11 cellular contexts compared by ENCODE assay signal in the genomic region with DNA sequence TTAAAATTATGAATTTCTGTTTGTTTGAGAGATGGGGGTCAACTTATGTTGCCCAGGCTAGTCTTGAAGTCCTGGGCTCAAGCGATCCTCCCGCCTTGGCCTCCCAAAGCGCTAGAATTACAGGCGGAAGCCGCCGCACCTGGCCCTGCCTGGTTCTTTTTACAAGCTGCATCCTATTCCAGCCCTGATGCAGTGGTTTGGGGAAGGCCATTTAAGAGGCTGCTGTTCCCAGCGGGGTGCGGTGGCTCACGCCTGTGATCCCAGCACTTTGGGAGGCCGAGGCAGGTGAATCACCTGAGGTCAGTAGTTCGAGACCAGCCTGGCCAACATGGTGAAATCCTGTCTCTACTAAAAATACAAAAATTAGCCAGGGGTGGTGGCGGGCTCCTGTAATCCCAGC. TPM values are rescaled to one million over a fixed set of nuclear protein-coding genes. Genes with fewer than 3 reads are reported as not detected.
DNase-seq lines count a peak whose midpoint lies in the region; ATAC-seq, FAIRE-seq and TF ChIP-seq lines count a peak whose summit lies in the region.
"Not testable (repeated sequence)": the region's sequence is repeated elsewhere in the genome, so short reads cannot be mapped to it uniquely, and the experiment has no call there.
"Had no signal": no experiment of that assay in that cellular context is flagged by ENCODE, and none has a peak within 500 bp of the region (broad histone marks: within the 10 kb centered on the region; RNA-seq: fewer than 3 reads in every experiment).

No MANE protein-coding gene starts in this region.

- H3K4me3 ChIP-seq in A549 = peak overlapping the region; percentile 28; the same call in 1 of the 3 replicates
- not testable (repeated sequence) for H3K4me3 ChIP-seq in HUES6 (ENCODE audit: low read depth, low read length); cardiac muscle cell; lung; ovary
- H3K4me3 ChIP-seq in dorsolateral prefrontal cortex = peak overlapping the region in 3 of 59 donors; percentile 85 to 98 (median 97)
- peak overlapping the region in 3 of 4 donors; percentile 4 to 22 (median 16) for H3K4me3 ChIP-seq in stomach

- ATAC-seq in A549; lung (ENCODE audit: insufficient read depth, low FRiP score): not testable (repeated sequence)

- POLR2A ChIA-PET in A549 (lab: Yijun Ruan, JAX) = interaction anchor here (4.7 kb wide), 1 partner anchor 16 kb away, joined by 60 read pairs; a partner anchor contains a TSS

- H3K4me1 Mint-ChIP-seq in activated T-cell treated with anti-CD3 and anti-CD28 coated beads, Interleukin-2, amount 50 U/mL, for 24 hours (ENCODE audit: low read depth) = peaks cover 41% of the 10 kb centered on the region

- not testable (repeated sequence) for TF ChIP-seq CTCF in A549 (IDR thresholded peaks at IDR 0.05); dorsolateral prefrontal cortex (IDR thresholded peaks at IDR 0.05 in 54 of 56, conservative IDR thresholded peaks at IDR 0.05 in 2 of 56; ENCODE audit: low read depth in 1 of 56, partially characterized antibody in 56 of 56); cardiac muscle cell (IDR thresholded peaks at IDR 0.05; ENCODE audit: low read depth, low read length); lung (IDR thresholded peaks at IDR 0.05; ENCODE audit: control extremely low read depth, extremely low read depth); ovary (IDR thresholded peaks at IDR 0.05); stomach (IDR thresholded peaks at IDR 0.05)

- not testable (repeated sequence) for DNase-seq in A549 (ENCODE audit: low read depth in 1 of 2, low spot score in 1 of 2); activated T-cell treated with anti-CD3 and anti-CD28 coated beads, Interleukin-2, amount 50 U/mL, for 24 hours; dorsolateral prefrontal cortex; cardiac muscle cell (ENCODE audit: low read depth in 1 of 2, low spot score in 1 of 2); lung (ENCODE audit: low spot score); stomach
- peak in 4 of 5 donors; percentile 24 to 47 (median 37) for DNase-seq in ovary

- 86% methylated on average over 8 of the region's 12 CpGs for WGBS in A549 (ENCODE audit: missing lambda C conversion rate)
- 88 to 89% methylated on average over 12 of the region's 12 CpGs for WGBS in lung, 2 donors
- 78 to 84% (median 83%) methylated on average over 12 of the region's 12 CpGs for WGBS in ovary, 3 donors
- WGBS in stomach, 5 donors = 80 to 99% (median 91%) methylated on average over 10 to 12 of the region's 12 CpGs

- not testable (repeated sequence) for H3K27me3 ChIP-seq in HUES6 (ENCODE audit: control insufficient read depth, insufficient read depth, low read length); dorsolateral prefrontal cortex; cardiac muscle cell; lung (ENCODE audit: control insufficient read depth, insufficient read depth); ovary; stomach

- peak overlapping the region; percentile 79 for H3K9ac ChIP-seq in HUES6 (ENCODE audit: low read length)

- H3K27ac Mint-ChIP-seq in activated T-cell treated with anti-CD3 and anti-CD28 coated beads, Interleukin-2, amount 50 U/mL, for 24 hours = peak overlapping the region; percentile 94

- not testable (repeated sequence) for TF ChIP-seq EP300 in A549 (IDR thresholded peaks at IDR 0.05); ovary (IDR thresholded peaks at IDR 0.05); stomach (IDR thresholded peaks at IDR 0.05)

- H3K27ac ChIP-seq in A549 (peak overlapping the region; percentile 70 to 98), HUES6 (ENCODE audit: low read depth, low read length) (peak overlapping the region; percentile 89), dorsolateral prefrontal cortex (peak overlapping the region in 38 of 59 donors; percentile 2 to 97 (median 67)), cardiac muscle cell (peak overlapping the region; percentile 99), lung (ENCODE audit: low read depth in 1 of 2, low read length in 1 of 2) (peak overlapping the region; percentile 73 to 94), ovary (peak overlapping the region in 1 of 2 donors; percentile 78), stomach (peak overlapping the region; percentile 68 to 99 (median 98))

- not testable (repeated sequence) for H3K27me3 Mint-ChIP-seq in activated T-cell treated with anti-CD3 and anti-CD28 coated beads, Interleukin-2, amount 50 U/mL, for 24 hours

- intact Hi-C loops in dorsolateral prefrontal cortex (cut with DNase I); ovary (cut with DNase I); stomach (cut with DNase I; ENCODE audit: low total_unique reads): not testable (repeated sequence)

- H3K36me3 ChIP-seq in HUES6 (ENCODE audit: control insufficient read depth, insufficient read depth, low read length) = peaks cover 59% of the 10 kb centered on the region
- peaks cover 49% of the 10 kb centered on the region for H3K36me3 ChIP-seq in cardiac muscle cell
- peaks cover 6 to 41% of the 10 kb centered on the region in 2 donors for H3K36me3 ChIP-seq in lung (ENCODE audit: control insufficient read depth in 2 of 2, insufficient read depth in 2 of 2, low read length in 2 of 2)
- not testable (repeated sequence) for H3K36me3 ChIP-seq in ovary
- peaks cover 47 to 60% (median 54%) of the 10 kb centered on the region in 4 donors for H3K36me3 ChIP-seq in stomach

- H3K4me2 ChIP-seq in A549 = peak overlapping the region; percentile 94

- H3K4me1 ChIP-seq in A549 = peaks cover 23% of the 10 kb centered on the region
- H3K4me1 ChIP-seq in HUES6 (ENCODE audit: control insufficient read depth, insufficient read depth, low read length) = peaks cover 24% of the 10 kb centered on the region
- peaks cover 23% of the 10 kb centered on the region for H3K4me1 ChIP-seq in cardiac muscle cell (ENCODE audit: low read depth)
- H3K4me1 ChIP-seq in lung (ENCODE audit: control insufficient read depth in 2 of 2, insufficient read depth in 2 of 2, low read length in 2 of 2) = not testable (repeated sequence)
- H3K4me1 ChIP-seq in ovary (ENCODE audit: insufficient read depth) = peaks cover 11% of the 10 kb centered on the region
- H3K4me1 ChIP-seq in stomach = peaks cover 55 to 73% (median 60%) of the 10 kb centered on the region in 4 donors

- CTCF ChIA-PET in A549 (lab: Yijun Ruan, JAX) = interaction anchor here (1.0 to 1.5 kb wide), 4 partner anchors 17 to 239 kb away, joined by 3 to 6 read pairs (median 4); a partner anchor contains a TSS

- not testable (repeated sequence) for FAIRE-seq in A549 (lab: Jason Lieb, UNC)

- H3K9me3 Mint-ChIP-seq in activated T-cell treated with anti-CD3 and anti-CD28 coated beads, Interleukin-2, amount 50 U/mL, for 24 hours = not testable (repeated sequence)

- not testable (repeated sequence) for TF ChIP-seq RAD21 in A549 (conservative IDR thresholded peaks at IDR 0.05 in 1 of 2, IDR thresholded peaks at IDR 0.05 in 1 of 2)

- peaks cover 80% of the 10 kb centered on the region for H3K36me3 Mint-ChIP-seq in activated T-cell treated with anti-CD3 and anti-CD28 coated beads, Interleukin-2, amount 50 U/mL, for 24 hours (ENCODE audit: low read depth)

- TF ChIP-seq POLR2A in A549 (IDR thresholded peaks at IDR 0.05; ENCODE audit: low read length); ovary (IDR thresholded peaks at IDR 0.05); stomach (IDR thresholded peaks at IDR 0.05): not testable (repeated sequence)

- H3K9me3 ChIP-seq in A549; HUES6 (ENCODE audit: control insufficient read depth, insufficient read depth, low read depth, low read length); cardiac muscle cell (ENCODE audit: low read depth); lung (ENCODE audit: control insufficient read depth in 2 of 2, insufficient read depth in 1 of 2, low read length in 1 of 2); ovary; stomach: not testable (repeated sequence)

- not testable (repeated sequence) for H3K4me3 Mint-ChIP-seq in activated T-cell treated with anti-CD3 and anti-CD28 coated beads, Interleukin-2, amount 50 U/mL, for 24 hours

RNA-seq across cellular contexts. Expression of a gene that starts 2.9 kb away (rescaled TPM):
- polyA plus RNA-seq in A549 (2011; rRNA removed) (30.4 and 33.0 TPM in 2 replicates), A549 (2017; fragmentation: RNase III; extraction: RNeasy Plus Mini Kit Qiagen cat#74134 plus additional on column Dnase treatment) (54.7 to 61.8 TPM (median 54.9 TPM) in 3 replicates), cardiac muscle cell (72.1 and 90.2 TPM in 2 replicates), lung (10 to 100 TPM; 78.4 to 80.4 TPM), ovary (10 to 100 TPM in 1 of 2 donors, 1 to 10 TPM in 1; 8.3 to 66.5 TPM), stomach (10 to 100 TPM; 47.0 to 73.5 (median 51.9) TPM)
- polyA plus RNA-seq in A549 (2012; cell fraction: cytosol; rRNA removed) = 80.8 and 92.4 TPM in 2 replicates
- 89.4 and 104 TPM in 2 replicates for polyA plus RNA-seq in A549 (2012; cell fraction: nucleus; rRNA removed)
- 44.8 and 49.2 TPM in 2 replicates for polyA minus RNA-seq in A549 (2011; rRNA and poly(A)+ RNA removed)
- total RNA-seq in dorsolateral prefrontal cortex (10 to 100 TPM; 47.9 to 98.2 (median 67.8) TPM), cardiac muscle cell (133 and 157 TPM in 2 replicates), lung (10 to 100 TPM; 61.9 to 93.9 TPM), ovary (100 to 1,000 TPM in 1 of 7 donors, 10 to 100 TPM in 6; 46.3 to 101 (median 57.0) TPM), stomach (100 to 1,000 TPM in 2 of 5 donors, 10 to 100 TPM in 3; 58.5 to 238 (median 75.8) TPM)

RNA-seq across cellular contexts. Expression of a gene that starts 17.3 kb away (rescaled TPM):
- 526 and 680 TPM in 2 replicates for polyA plus RNA-seq in A549 (2011; rRNA removed)
- polyA plus RNA-seq in A549 (2012; cell fraction: cytosol; rRNA removed) = 739 and 972 TPM in 2 replicates
- 944 and 1,422 TPM in 2 replicates for polyA plus RNA-seq in A549 (2012; cell fraction: nucleus; rRNA removed)
- 971 to 1,113 TPM (median 999 TPM) in 3 replicates for polyA plus RNA-seq in A549 (2017; fragmentation: RNase III; extraction: RNeasy Plus Mini Kit Qiagen cat#74134 plus additional on column Dnase treatment)
- polyA minus RNA-seq in A549 (2011; rRNA and poly(A)+ RNA removed) = 645 and 954 TPM in 2 replicates
- total RNA-seq in dorsolateral prefrontal cortex = 1,000 to 10,000 TPM in 114 of 120 experiments, 100 to 1,000 TPM in 6; 863 to 1,554 (median 1,176) TPM
- 2,213 and 2,849 TPM in 2 replicates for total RNA-seq in cardiac muscle cell
- polyA plus RNA-seq in cardiac muscle cell = 316 and 530 TPM in 2 replicates
- 1,000 to 10,000 TPM; 1,474 to 1,934 TPM for total RNA-seq in lung
- polyA plus RNA-seq in lung = 1,000 to 10,000 TPM in 1 of 2 donors, 100 to 1,000 TPM in 1; 994 to 1,216 TPM
- 1,000 to 10,000 TPM; 1,491 to 4,634 (median 4,119) TPM for total RNA-seq in ovary
- polyA plus RNA-seq in ovary = 1,000 to 10,000 TPM; 2,682 to 3,932 TPM
- total RNA-seq in stomach = 1,000 to 10,000 TPM in 4 of 5 donors, 100 to 1,000 TPM in 1; 872 to 1,656 (median 1,431) TPM
- 1,000 to 10,000 TPM in 2 of 3 donors, 100 to 1,000 TPM in 1; 667 to 1,312 (median 1,239) TPM for polyA plus RNA-seq in stomach

RNA-seq across cellular contexts. Expression of a gene that starts 35.1 kb away (rescaled TPM):
- polyA plus RNA-seq in A549 (2011; rRNA removed) = not detected in 2 replicates
- not detected in 2 replicates for polyA plus RNA-seq in A549 (2012; cell fraction: cytosol; rRNA removed)
- not detected in 2 replicates for polyA plus RNA-seq in A549 (2012; cell fraction: nucleus; rRNA removed)
- polyA plus RNA-seq in A549 (2017; fragmentation: RNase III; extraction: RNeasy Plus Mini Kit Qiagen cat#74134 plus additional on column Dnase treatment) = not detected in 3 replicates
- not detected in 2 replicates for polyA minus RNA-seq in A549 (2011; rRNA and poly(A)+ RNA removed)
- total RNA-seq in dorsolateral prefrontal cortex = 1 to 10 TPM in 2 of 120 experiments, under 1 TPM in 9, not detected in 109; 0.36 to 1.5 (median 0.75) TPM
- total RNA-seq in cardiac muscle cell = 32.9 and 46.5 TPM in 2 replicates
- polyA plus RNA-seq in cardiac muscle cell = 34.3 and 39.4 TPM in 2 replicates
- total RNA-seq in lung = 1 to 10 TPM in 1 of 2 donors, not detected in 1; 1.0 TPM
- polyA plus RNA-seq in lung = under 1 TPM; 0.13 to 0.26 TPM
- total RNA-seq in ovary = under 1 TPM in 3 of 7 donors, not detected in 4; 0.26 to 0.40 (median 0.40) TPM
- polyA plus RNA-seq in ovary = under 1 TPM in 1 of 2 donors, not detected in 1; 0.93 TPM
- under 1 TPM in 1 of 5 donors, not detected in 4; 0.55 TPM for total RNA-seq in stomach
- 1 to 10 TPM in 2 of 3 donors, under 1 TPM in 1; 0.68 to 4.3 (median 2.3) TPM for polyA plus RNA-seq in stomach
- total RNA-seq: A172, esophagus mucosa, HT-29 had no signal

RNA-seq across cellular contexts. Expression of a gene that starts 39.6 kb away (rescaled TPM):
- polyA plus RNA-seq in A549 (2011; rRNA removed) (4.5 and 5.2 TPM in 2 replicates), A549 (2017; fragmentation: RNase III; extraction: RNeasy Plus Mini Kit Qiagen cat#74134 plus additional on column Dnase treatment) (10.6 to 12.8 TPM (median 11.3 TPM) in 3 replicates), cardiac muscle cell (9.6 and 11.3 TPM in 2 replicates), lung (10 to 100 TPM in 1 of 2 donors, 1 to 10 TPM in 1; 9.9 to 16.5 TPM), ovary (10 to 100 TPM in 1 of 2 donors, 1 to 10 TPM in 1; 5.2 to 18.9 TPM), stomach (10 to 100 TPM in 1 of 3 donors, 1 to 10 TPM in 2; 6.6 to 14.8 (median 9.3) TPM)
- polyA plus RNA-seq in A549 (2012; cell fraction: cytosol; rRNA removed) = 8.6 and 11.9 TPM in 2 replicates
- 17.1 and 17.4 TPM in 2 replicates for polyA plus RNA-seq in A549 (2012; cell fraction: nucleus; rRNA removed)
- 8.8 and 10.8 TPM in 2 replicates for polyA minus RNA-seq in A549 (2011; rRNA and poly(A)+ RNA removed)
- total RNA-seq in dorsolateral prefrontal cortex (10 to 100 TPM; 24.8 to 57.8 (median 38.6) TPM), cardiac muscle cell (32.6 and 35.4 TPM in 2 replicates), lung (10 to 100 TPM; 26.7 to 46.2 TPM), ovary (10 to 100 TPM; 11.6 to 29.7 (median 23.6) TPM), stomach (10 to 100 TPM in 4 of 5 donors, 1 to 10 TPM in 1; 9.3 to 93.6 (median 37.5) TPM)

Comparison
In these comparisons a context has a peak if more than half of its experiments do, and no peak if none do; other contexts are left out.
1. RNA of a gene that starts 35.1 kb away (total RNA-seq): 32.9 to 46.5 TPM in cardiac muscle cell; 1.0 TPM in lung, 0.26 to 0.40 TPM in ovary, 0.36 to 1.5 TPM in dorsolateral prefrontal cortex and 0.55 TPM in stomach; every median in the first group is over 10 times any median in the second.